In the genomic region with DNA sequence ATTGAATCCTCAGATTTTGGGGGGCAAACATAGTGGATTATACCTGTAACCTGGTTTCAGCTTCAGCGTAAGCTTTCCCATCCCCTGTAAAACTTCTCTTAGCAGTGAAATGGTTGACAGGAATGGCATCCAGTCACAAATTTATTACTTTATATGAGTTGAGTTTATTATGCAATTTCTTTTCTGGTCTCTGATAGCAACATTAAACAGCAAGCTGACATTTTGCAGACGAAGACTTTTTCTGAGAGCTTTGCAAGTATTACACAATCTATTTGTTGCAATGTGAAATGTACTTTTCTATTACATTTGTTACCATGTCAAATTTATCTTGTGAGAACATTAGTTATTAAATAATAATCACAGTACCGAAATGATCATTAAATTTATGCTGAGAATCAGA, we compare ENCODE assay signal across 9 cellular contexts.
DNase-seq lines count a peak whose midpoint lies in the region; ATAC-seq lines count a peak whose summit lies in the region.
"Had no signal": no experiment of that assay in that cellular context is flagged by ENCODE, and none has a peak within 500 bp of the region (broad histone marks: within the 10 kb centered on the region; RNA-seq: fewer than 3 reads in every experiment).

No MANE protein-coding gene starts in this region.

- H3K4me3 ChIP-seq in iPS-18a (ENCODE audit: low read length), result peak overlapping the region; percentile 86
- H3K4me3 ChIP-seq: BLaER1 had no signal

- peaks cover 14% of the 10 kb centered on the region for H3K9me3 ChIP-seq in iPS-18a (ENCODE audit: control insufficient read depth, low read depth, low read length)

- CTCF ChIA-PET in activated CD8-positive, alpha-beta memory T cell treated with anti-CD3 and anti-CD28 coated beads, Interleukin-2, amount 10 ng/mL, durations not matched to agents 7 days and 5 days (lab: Charles Lee), result no interaction called here

- no peaks in the 10 kb centered on the region for H3K36me3 ChIP-seq in iPS-18a (ENCODE audit: control insufficient read depth, low read depth, low read length)
- H3K36me3 ChIP-seq: BLaER1 had no signal

- H3K27ac ChIP-seq in iPS-18a (ENCODE audit: low read length), result no peak overlapping the region
- H3K27ac ChIP-seq: BLaER1 had no signal

- H3K27ac Mint-ChIP-seq in activated CD8-positive, alpha-beta memory T cell treated with anti-CD3 and anti-CD28 coated beads, Interleukin-2, amount 10 ng/mL, durations not matched to agents 7 days and 5 days, result no peak overlapping the region
- H3K27ac Mint-ChIP-seq in activated T-helper 1 cell treated with anti-CD3 and anti-CD28 coated beads, Interleukin-12 subunit alpha, Interleukin-12 subunit beta, Interleukin-2, Interleukin-4 antibody, amounts not matched to agents 30 ng/mL and 10 ng/mL and 1 ng/mL, durations not matched to agents 14 hours and 24 hours and 36 hours, result no peak overlapping the region
- H3K27ac Mint-ChIP-seq in stimulated activated memory B cell treated with anti-CD40 and anti-IgM and Interleukin-4, amounts not matched to agents 10 μg/mL and 1 μg/mL and 100 μg/mL, for 72 hours, result peak overlapping the region; percentile 90

- DNase-seq in activated CD8-positive, alpha-beta memory T cell treated with anti-CD3 and anti-CD28 coated beads, Interleukin-2, amount 10 ng/mL, durations not matched to agents 7 days and 5 days, result no peak
- no peak for DNase-seq in activated CD8-positive, alpha-beta memory T cell treated with anti-CD3 and anti-CD28 coated beads for 24 hours
- DNase-seq in activated T-helper 1 cell treated with anti-CD3 and anti-CD28 coated beads, Interleukin-12 subunit alpha, Interleukin-12 subunit beta, Interleukin-2, Interleukin-4 antibody, amounts not matched to agents 30 ng/mL and 10 ng/mL and 1 ng/mL, durations not matched to agents 14 hours and 24 hours and 36 hours (ENCODE audit: low spot score), result no peak
- no peak for DNase-seq in SW480 (ENCODE audit: low spot score)
- no peak for DNase-seq in stimulated activated CD4-positive, alpha-beta T cell treated with anti-CD3 and anti-CD28 coated beads, Interleukin-12 subunit alpha, Interleukin-12 subunit beta, amount 100 ng/mL, for 4 hours

- peaks cover 20% of the 10 kb centered on the region for H3K4me1 Mint-ChIP-seq in activated CD8-positive, alpha-beta memory T cell treated with anti-CD3 and anti-CD28 coated beads, Interleukin-2, amount 10 ng/mL, durations not matched to agents 7 days and 5 days
- H3K4me1 Mint-ChIP-seq in activated T-helper 1 cell treated with anti-CD3 and anti-CD28 coated beads, Interleukin-12 subunit alpha, Interleukin-12 subunit beta, Interleukin-2, Interleukin-4 antibody, amounts not matched to agents 30 ng/mL and 10 ng/mL and 1 ng/mL, durations not matched to agents 14 hours and 24 hours and 36 hours (ENCODE audit: low read depth), result peaks cover 4% of the 10 kb centered on the region
- peaks cover 9% of the 10 kb centered on the region for H3K4me1 Mint-ChIP-seq in stimulated activated memory B cell treated with anti-CD40 and anti-IgM and Interleukin-4, amounts not matched to agents 10 μg/mL and 1 μg/mL and 100 μg/mL, for 72 hours

- intact Hi-C loops in activated T-helper 1 cell treated with anti-CD3 and anti-CD28 coated beads, Interleukin-12 subunit alpha, Interleukin-12 subunit beta, Interleukin-2, Interleukin-4 antibody, amounts not matched to agents 30 ng/mL and 10 ng/mL and 1 ng/mL, durations not matched to agents 14 hours and 24 hours and 36 hours (cut with micrococcal nuclease), result loop anchor here (1.0 to 2.0 kb wide), 2 partner anchors 61 to 89 kb away; a partner anchor contains a TSS

- peaks cover 6% of the 10 kb centered on the region for H3K4me1 ChIP-seq in iPS-18a (ENCODE audit: control insufficient read depth, low read depth, low read length)
- H3K4me1 ChIP-seq: BLaER1 had no signal

- H3K9me3 Mint-ChIP-seq in activated CD8-positive, alpha-beta memory T cell treated with anti-CD3 and anti-CD28 coated beads, Interleukin-2, amount 10 ng/mL, durations not matched to agents 7 days and 5 days (ENCODE audit: low read depth), result no peaks in the 10 kb centered on the region
- H3K9me3 Mint-ChIP-seq in activated T-helper 1 cell treated with anti-CD3 and anti-CD28 coated beads, Interleukin-12 subunit alpha, Interleukin-12 subunit beta, Interleukin-2, Interleukin-4 antibody, amounts not matched to agents 30 ng/mL and 10 ng/mL and 1 ng/mL, durations not matched to agents 14 hours and 24 hours and 36 hours, result no peaks in the 10 kb centered on the region
- no peaks in the 10 kb centered on the region for H3K9me3 Mint-ChIP-seq in stimulated activated memory B cell treated with anti-CD40 and anti-IgM and Interleukin-4, amounts not matched to agents 10 μg/mL and 1 μg/mL and 100 μg/mL, for 72 hours

- no peaks in the 10 kb centered on the region for H3K27me3 ChIP-seq in iPS-18a (ENCODE audit: control insufficient read depth, insufficient read depth, low read length)

- no peak for ATAC-seq in activated CD8-positive, alpha-beta memory T cell treated with anti-CD3 and anti-CD28 coated beads, Interleukin-2, amount 10 ng/mL, durations not matched to agents 7 days and 5 days
- ATAC-seq in stimulated activated memory B cell treated with anti-CD40 and anti-IgM and Interleukin-4, amounts not matched to agents 10 μg/mL and 1 μg/mL and 100 μg/mL, for 72 hours, result no peak
- no peak for ATAC-seq in HG03521 (IDR thresholded peaks at IDR 0.05; ENCODE audit: unreplicated experiment)

- peaks cover 10% of the 10 kb centered on the region for H3K36me3 Mint-ChIP-seq in activated CD8-positive, alpha-beta memory T cell treated with anti-CD3 and anti-CD28 coated beads, Interleukin-2, amount 10 ng/mL, durations not matched to agents 7 days and 5 days
- peaks cover 10% of the 10 kb centered on the region for H3K36me3 Mint-ChIP-seq in activated T-helper 1 cell treated with anti-CD3 and anti-CD28 coated beads, Interleukin-12 subunit alpha, Interleukin-12 subunit beta, Interleukin-2, Interleukin-4 antibody, amounts not matched to agents 30 ng/mL and 10 ng/mL and 1 ng/mL, durations not matched to agents 14 hours and 24 hours and 36 hours (ENCODE audit: low read depth)
- peaks cover 5% of the 10 kb centered on the region for H3K36me3 Mint-ChIP-seq in stimulated activated memory B cell treated with anti-CD40 and anti-IgM and Interleukin-4, amounts not matched to agents 10 μg/mL and 1 μg/mL and 100 μg/mL, for 72 hours

- H3K27me3 Mint-ChIP-seq in activated CD8-positive, alpha-beta memory T cell treated with anti-CD3 and anti-CD28 coated beads, Interleukin-2, amount 10 ng/mL, durations not matched to agents 7 days and 5 days, result no peaks in the 10 kb centered on the region
- H3K27me3 Mint-ChIP-seq in activated T-helper 1 cell treated with anti-CD3 and anti-CD28 coated beads, Interleukin-12 subunit alpha, Interleukin-12 subunit beta, Interleukin-2, Interleukin-4 antibody, amounts not matched to agents 30 ng/mL and 10 ng/mL and 1 ng/mL, durations not matched to agents 14 hours and 24 hours and 36 hours (ENCODE audit: insufficient read depth), result peaks cover 1% of the 10 kb centered on the region
- no peaks in the 10 kb centered on the region for H3K27me3 Mint-ChIP-seq in stimulated activated memory B cell treated with anti-CD40 and anti-IgM and Interleukin-4, amounts not matched to agents 10 μg/mL and 1 μg/mL and 100 μg/mL, for 72 hours

- H3K9ac ChIP-seq in iPS-18a (ENCODE audit: low read length), result peak overlapping the region; percentile 94
- H3K9ac ChIP-seq: BLaER1 had no signal

- H3K4me3 Mint-ChIP-seq in activated CD8-positive, alpha-beta memory T cell treated with anti-CD3 and anti-CD28 coated beads, Interleukin-2, amount 10 ng/mL, durations not matched to agents 7 days and 5 days, result peak overlapping the region; percentile 54
- H3K4me3 Mint-ChIP-seq in activated T-helper 1 cell treated with anti-CD3 and anti-CD28 coated beads, Interleukin-12 subunit alpha, Interleukin-12 subunit beta, Interleukin-2, Interleukin-4 antibody, amounts not matched to agents 30 ng/mL and 10 ng/mL and 1 ng/mL, durations not matched to agents 14 hours and 24 hours and 36 hours, result peak overlapping the region; percentile 92
- peak overlapping the region; percentile 43 for H3K4me3 Mint-ChIP-seq in stimulated activated memory B cell treated with anti-CD40 and anti-IgM and Interleukin-4, amounts not matched to agents 10 μg/mL and 1 μg/mL and 100 μg/mL, for 72 hours
